In the genomic region with DNA sequence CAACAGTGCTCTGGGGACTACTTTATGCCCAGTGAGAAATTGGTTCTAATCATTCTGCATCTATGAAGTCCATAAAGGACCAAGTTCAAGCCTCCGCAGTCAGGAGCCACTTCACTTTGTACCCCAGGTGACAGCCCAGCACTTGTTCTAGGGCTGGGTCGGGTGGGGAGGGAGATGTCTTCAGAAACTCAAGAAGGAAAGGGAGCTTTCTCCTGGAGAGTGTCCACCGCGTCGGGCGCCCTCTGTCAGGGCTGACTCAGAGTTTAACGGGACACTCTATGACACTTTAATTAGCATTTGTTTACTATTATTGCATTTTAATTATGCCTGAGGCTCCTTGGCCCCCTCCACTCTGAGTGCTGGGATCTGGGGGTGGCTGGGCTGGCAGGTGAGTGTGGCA, we compare ENCODE assay signal across 26 cellular contexts.
DNase-seq lines count a peak whose midpoint lies in the region; ATAC-seq, FAIRE-seq and TF ChIP-seq lines count a peak whose summit lies in the region.
"Had no signal": no experiment of that assay in that cellular context is flagged by ENCODE, and none has a peak within 500 bp of the region (broad histone marks: within the 10 kb centered on the region; RNA-seq: fewer than 3 reads in every experiment).

No MANE protein-coding gene starts in this region.

- intact Hi-C loops in MCF 10A (cut with micrococcal nuclease) (no loop called here), breast epithelium (cut with DNase I; ENCODE audit: low total_unique reads) (no loop called here), upper lobe of right lung (cut with DNase I) (no loop called here)

- H3K9me3 ChIP-seq in breast epithelium (no peaks in the 10 kb centered on the region), lung (ENCODE audit: control insufficient read depth in 2 of 2, insufficient read depth in 1 of 2, low read length in 1 of 2) (no peaks in the 10 kb centered on the region), upper lobe of right lung (no peaks in the 10 kb centered on the region)
- H3K9me3 ChIP-seq: prostate gland had no signal

- H3K27me3 ChIP-seq in breast epithelium (no peaks in the 10 kb centered on the region), lung (ENCODE audit: control insufficient read depth, insufficient read depth) (no peaks in the 10 kb centered on the region), upper lobe of right lung (no peaks in the 10 kb centered on the region)
- H3K27me3 ChIP-seq: dorsolateral prefrontal cortex had no signal

- TF ChIP-seq POLR2A in breast epithelium (IDR thresholded peaks at IDR 0.05) (no peak), H54 (IDR thresholded peaks at IDR 0.05; ENCODE audit: low read depth, low read length) (no peak)

- H3K27ac Mint-ChIP-seq in MCF 10A (ENCODE audit: low read depth, unreplicated experiment): peak overlapping the region; percentile 69
- peak overlapping the region in 4 of 5 experiments; percentile 42 to 93 (median 67) for H3K27ac Mint-ChIP-seq in brain
- no peak overlapping the region for H3K27ac Mint-ChIP-seq in osteocyte (ENCODE audit: unreplicated experiment)
- H3K27ac Mint-ChIP-seq: activated CD4-positive, alpha-beta memory T cell treated with anti-CD3 and anti-CD28 coated beads for 36 hours; activated naive CD8-positive, alpha-beta T cell treated with anti-CD3 and anti-CD28 coated beads, Interleukin-2, amount 10 ng/mL, durations not matched to agents 7 days and 5 days; B cell; CD8-positive, alpha-beta memory T cell; immature natural killer cell; WTC11 had no signal

- TF ChIP-seq CTCF in MCF 10A (IDR thresholded peaks at IDR 0.05; ENCODE audit: unreplicated experiment) (no peak), breast epithelium (IDR thresholded peaks at IDR 0.05) (no peak), brain (conservative IDR thresholded peaks at IDR 0.05) (no peak), lung (IDR thresholded peaks at IDR 0.05; ENCODE audit: control extremely low read depth, extremely low read depth) (no peak), upper lobe of right lung (IDR thresholded peaks at IDR 0.05) (no peak), osteocyte (IDR thresholded peaks at IDR 0.05) (no peak)

- CTCF ChIA-PET in MCF 10A (lab: Yijun Ruan, JAX): interaction anchor here (0.6 to 20.1 kb wide), 8 partner anchors 14 to 461 kb away, joined by 3 to 336 read pairs (median 4); partner anchors contain the start of gene PLXNA2

- H3K27ac ChIP-seq in breast epithelium: no peak overlapping the region
- no peak overlapping the region for H3K27ac ChIP-seq in lung (ENCODE audit: low read depth in 1 of 2, low read length in 1 of 2)
- no peak overlapping the region for H3K27ac ChIP-seq in upper lobe of right lung
- H3K27ac ChIP-seq: prostate gland had no signal

- 78 to 92% methylated on average over 7 of the region's 7 CpGs for WGBS in lung, 2 donors

- no peaks in the 10 kb centered on the region for H3K4me1 ChIP-seq in breast epithelium
- peaks cover 0 to 2% of the 10 kb centered on the region in 2 donors for H3K4me1 ChIP-seq in lung (ENCODE audit: control insufficient read depth in 2 of 2, insufficient read depth in 2 of 2, low read length in 2 of 2)
- no peaks in the 10 kb centered on the region for H3K4me1 ChIP-seq in upper lobe of right lung
- H3K4me1 ChIP-seq: prostate gland had no signal

- BruUV-seq in MCF 10A (replicated peaks; lab: Mats Ljungman, UMichigan): no TSS peak

- H3K9me3 Mint-ChIP-seq in MCF 10A (ENCODE audit: unreplicated experiment): no peaks in the 10 kb centered on the region
- no peaks in the 10 kb centered on the region for H3K9me3 Mint-ChIP-seq in brain
- H3K9me3 Mint-ChIP-seq in osteocyte (ENCODE audit: unreplicated experiment): no peaks in the 10 kb centered on the region
- H3K9me3 Mint-ChIP-seq: activated CD4-positive, alpha-beta memory T cell treated with anti-CD3 and anti-CD28 coated beads for 36 hours; activated naive CD8-positive, alpha-beta T cell treated with anti-CD3 and anti-CD28 coated beads, Interleukin-2, amount 10 ng/mL, durations not matched to agents 7 days and 5 days; CD8-positive, alpha-beta memory T cell; immature natural killer cell; WTC11 had no signal

- no peaks in the 10 kb centered on the region for H3K27me3 Mint-ChIP-seq in MCF 10A (ENCODE audit: insufficient read depth, unreplicated experiment)
- H3K27me3 Mint-ChIP-seq in brain: no peaks in the 10 kb centered on the region
- H3K27me3 Mint-ChIP-seq in osteocyte (ENCODE audit: unreplicated experiment): no peaks in the 10 kb centered on the region
- H3K27me3 Mint-ChIP-seq: activated CD4-positive, alpha-beta memory T cell treated with anti-CD3 and anti-CD28 coated beads for 36 hours had no signal

- DNase-seq in MCF 10A (ENCODE audit: unreplicated experiment) (no peak), breast epithelium (ENCODE audit: low spot score in 2 of 2) (no peak), lung (ENCODE audit: low spot score) (no peak), upper lobe of right lung (no peak), urothelium cell line (ENCODE audit: low spot score) (no peak), osteocyte (ENCODE audit: extremely low spot score, unreplicated experiment) (no peak), H54 (ENCODE audit: insufficient read length, low spot score) (no peak)
- DNase-seq: activated CD4-positive, alpha-beta memory T cell treated with anti-CD3 and anti-CD28 coated beads for 36 hours; activated effector memory CD4-positive, alpha-beta T cell treated with Interleukin-2 at 50 U/mL for 16 hours; activated naive CD8-positive, alpha-beta T cell treated with anti-CD3 and anti-CD28 coated beads, Interleukin-2, amount 10 ng/mL, durations not matched to agents 7 days and 5 days; CD8-positive, alpha-beta memory T cell; cerebellar nuclear complex; dorsolateral prefrontal cortex; GDM1; hippocampal formation; immature natural killer cell; KBM-7; left ventricle myocardium superior; NCI-H1694; NCI-H2171 treated with DMSO at 0.1 percent for 48 hours; NCI-H524; RPMI8226 had no signal

- peak; percentile 36 for ATAC-seq in lung (ENCODE audit: insufficient read depth, low FRiP score)
- ATAC-seq in upper lobe of right lung: peak; percentile 16
- ATAC-seq: left ventricle myocardium superior, WTC11 had no signal

- FAIRE-seq in urothelium cell line (lab: Jason Lieb, UNC) (no peak), H54 (lab: Jason Lieb, UNC) (no peak)

- H3K4me3 ChIP-seq in breast epithelium (no peak overlapping the region), lung (no peak overlapping the region), upper lobe of right lung (no peak overlapping the region)
- H3K4me3 ChIP-seq: dorsolateral prefrontal cortex, prostate gland had no signal

- H3K4me1 Mint-ChIP-seq in MCF 10A (ENCODE audit: insufficient read depth, unreplicated experiment): peaks cover 49% of the 10 kb centered on the region
- H3K4me1 Mint-ChIP-seq in brain: peaks cover 99% of the 10 kb centered on the region
- H3K4me1 Mint-ChIP-seq in osteocyte (ENCODE audit: unreplicated experiment): peaks cover 43% of the 10 kb centered on the region
- H3K4me1 Mint-ChIP-seq: activated naive CD8-positive, alpha-beta T cell treated with anti-CD3 and anti-CD28 coated beads, Interleukin-2, amount 10 ng/mL, durations not matched to agents 7 days and 5 days; B cell; CD8-positive, alpha-beta memory T cell; immature natural killer cell had no signal

- H3K36me3 ChIP-seq in breast epithelium: no peaks in the 10 kb centered on the region
- peaks cover 0 to 20% of the 10 kb centered on the region in 2 donors for H3K36me3 ChIP-seq in lung (ENCODE audit: control insufficient read depth in 2 of 2, insufficient read depth in 2 of 2, low read length in 2 of 2)
- peaks cover 17% of the 10 kb centered on the region for H3K36me3 ChIP-seq in upper lobe of right lung
- H3K36me3 ChIP-seq: prostate gland had no signal

- POLR2A ChIA-PET in MCF 10A (lab: Yijun Ruan, JAX): interaction anchor here (0.5 to 2.2 kb wide), 12 partner anchors 8 to 1281 kb away, joined by 3 to 7 read pairs (median 3); partner anchors contain the start of gene PLXNA2

- peak overlapping the region; percentile 28 for H3K4me3 Mint-ChIP-seq in MCF 10A (ENCODE audit: unreplicated experiment)
- H3K4me3 Mint-ChIP-seq in brain: no peak overlapping the region
- no peak overlapping the region for H3K4me3 Mint-ChIP-seq in osteocyte (ENCODE audit: unreplicated experiment)
- H3K4me3 Mint-ChIP-seq: activated CD4-positive, alpha-beta memory T cell treated with anti-CD3 and anti-CD28 coated beads for 36 hours; activated naive CD8-positive, alpha-beta T cell treated with anti-CD3 and anti-CD28 coated beads, Interleukin-2, amount 10 ng/mL, durations not matched to agents 7 days and 5 days; B cell; CD8-positive, alpha-beta memory T cell; immature natural killer cell; WTC11 had no signal

- H3K36me3 Mint-ChIP-seq in MCF 10A (ENCODE audit: insufficient read depth, unreplicated experiment): peaks cover 13% of the 10 kb centered on the region
- H3K36me3 Mint-ChIP-seq in brain: no peaks in the 10 kb centered on the region
- no peaks in the 10 kb centered on the region for H3K36me3 Mint-ChIP-seq in osteocyte (ENCODE audit: unreplicated experiment)
- H3K36me3 Mint-ChIP-seq: activated CD4-positive, alpha-beta memory T cell treated with anti-CD3 and anti-CD28 coated beads for 36 hours; activated naive CD8-positive, alpha-beta T cell treated with anti-CD3 and anti-CD28 coated beads, Interleukin-2, amount 10 ng/mL, durations not matched to agents 7 days and 5 days; CD8-positive, alpha-beta memory T cell; immature natural killer cell; WTC11 had no signal
